In the genomic region with DNA sequence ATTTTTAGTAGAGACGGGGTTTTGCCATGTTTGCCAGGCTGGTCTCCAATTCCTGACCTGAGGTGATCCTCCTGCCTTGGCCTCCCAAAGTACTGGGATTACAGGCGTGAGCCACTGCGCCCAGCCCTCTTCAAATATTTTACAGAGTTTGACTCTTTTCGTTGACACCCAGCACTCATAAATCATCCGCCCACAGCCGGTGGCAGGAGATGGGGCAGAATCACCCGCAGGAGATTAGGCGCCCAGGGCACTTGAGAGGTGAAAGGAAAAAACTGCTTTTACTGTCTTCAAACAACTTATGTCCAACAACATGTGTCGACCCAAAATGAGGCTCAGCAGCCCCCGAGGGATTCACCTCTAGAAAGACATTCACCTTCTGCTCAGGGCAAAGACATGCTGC, we compare ENCODE assay signal across 2 cellular contexts.
TF ChIP-seq lines count a peak whose summit lies in the region.

No MANE protein-coding gene starts in this region.

TF ChIP-seq in HEK293T, 16 proteins besides CTCF, POLR2A, EP300 and RAD21:
- no peak for TF ChIP-seq TARDBP (IDR thresholded peaks at IDR 0.05)
- TF ChIP-seq, protein P1, sequence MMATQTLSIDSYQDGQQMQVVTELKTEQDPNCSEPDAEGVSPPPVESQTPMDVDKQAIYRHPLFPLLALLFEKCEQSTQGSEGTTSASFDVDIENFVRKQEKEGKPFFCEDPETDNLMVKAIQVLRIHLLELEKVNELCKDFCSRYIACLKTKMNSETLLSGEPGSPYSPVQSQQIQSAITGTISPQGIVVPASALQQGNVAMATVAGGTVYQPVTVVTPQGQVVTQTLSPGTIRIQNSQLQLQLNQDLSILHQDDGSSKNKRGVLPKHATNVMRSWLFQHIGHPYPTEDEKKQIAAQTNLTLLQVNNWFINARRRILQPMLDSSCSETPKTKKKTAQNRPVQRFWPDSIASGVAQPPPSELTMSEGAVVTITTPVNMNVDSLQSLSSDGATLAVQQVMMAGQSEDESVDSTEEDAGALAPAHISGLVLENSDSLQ (IDR thresholded peaks at IDR 0.05) = peak; percentile 76

TF ChIP-seq in H1, 55 proteins besides CTCF, POLR2A, EP300 and RAD21:
- TF ChIP-seq SP4 (IDR thresholded peaks at IDR 0.05; ENCODE audit: low read length) = no peak
- TF ChIP-seq YY1 (IDR thresholded peaks at IDR 0.05; ENCODE audit: low read depth, low read length) = no peak
- no peak for TF ChIP-seq KDM1A (IDR thresholded peaks at IDR 0.05; ENCODE audit: borderline replicate concordance, low read length)
- no peak for TF ChIP-seq JUN (IDR thresholded peaks at IDR 0.05; ENCODE audit: low read depth, low read length)
